Comparison of ENCODE assay signal across 27 cellular contexts in genomic region chr16:23269248-23270091, GRCh38. TPM values are rescaled to one million over a fixed set of nuclear protein-coding genes. Genes with fewer than 3 reads are reported as not detected.
DNase-seq lines count a peak whose midpoint lies in the region; ATAC-seq, FAIRE-seq and TF ChIP-seq lines count a peak whose summit lies in the region.
"Had no signal": no experiment of that assay in that cellular context is flagged by ENCODE, and none has a peak within 500 bp of the region (broad histone marks: within the 10 kb centered on the region; RNA-seq: fewer than 3 reads in every experiment).

No MANE protein-coding gene starts in this region.

- POLR2A ChIA-PET in A549 (lab: Yijun Ruan, JAX), result no interaction called here
- POLR2A ChIA-PET in PC-9 (lab: Charles Lee; ENCODE audit: unreplicated experiment), result no interaction called here

- peaks cover 12% of the 10 kb centered on the region; the same call in 1 of the 2 replicates for H3F3A ChIP-seq in PC-9 (ENCODE audit: insufficient read depth, low read depth)

- TF ChIP-seq CTCF in A549 (IDR thresholded peaks at IDR 0.05), result no peak
- TF ChIP-seq CTCF in PC-9 (conservative IDR thresholded peaks at IDR 0.05), result no peak
- TF ChIP-seq CTCF in stomach (IDR thresholded peaks at IDR 0.05), result no peak

- H3K27ac ChIP-seq in A549, result peak overlapping the region; percentile 8 to 21; a peak in 2 of 6 replicates
- 0 out of 2 replicates have a peak overlapping the region, but pooled peaks have one; percentile 11 for H3K27ac ChIP-seq in PC-9
- no peak overlapping the region for H3K27ac ChIP-seq in stomach
- H3K27ac ChIP-seq: adrenal gland, hepatocyte, right atrium auricular region had no signal

- no TSS peak for BruUV-seq in PC-9 (replicated peaks; lab: Mats Ljungman, UMichigan)

- CTCF ChIA-PET in A549 (lab: Yijun Ruan, JAX) (no interaction called here), PC-9 (lab: Charles Lee) (no interaction called here)

- 73% methylated on average over 6 of the region's 6 CpGs for WGBS in A549 (ENCODE audit: missing lambda C conversion rate)
- WGBS in stomach, 5 donors, result 86 to 90% (median 89%) methylated on average over 6 of the region's 6 CpGs

- no peaks in the 10 kb centered on the region for H3K9me2 ChIP-seq in PC-9 (ENCODE audit: insufficient read depth)

- H3K4me3 ChIP-seq in A549 (no peak overlapping the region), PC-9 (no peak overlapping the region), stomach (no peak overlapping the region)
- H3K4me3 ChIP-seq: adrenal gland, hepatocyte, right atrium auricular region had no signal

- H3K36me3 ChIP-seq in PC-9 (ENCODE audit: low read depth) (no peaks in the 10 kb centered on the region), stomach (no peaks in the 10 kb centered on the region)
- H3K36me3 ChIP-seq: adrenal gland, right atrium auricular region had no signal

- peak overlapping the region; percentile 70 for H2AFZ ChIP-seq in PC-9
- H2AFZ ChIP-seq: hepatocyte had no signal

- no peaks in the 10 kb centered on the region for H4K20me1 ChIP-seq in PC-9 (ENCODE audit: insufficient read depth)

- TF ChIP-seq EP300 in A549 (IDR thresholded peaks at IDR 0.05) (no peak), stomach (IDR thresholded peaks at IDR 0.05) (no peak)

- H3K4me2 ChIP-seq in A549 (no peak overlapping the region), PC-9 (peak overlapping the region; percentile 12; the same call in 1 of the 2 replicates)
- H3K4me2 ChIP-seq: hepatocyte had no signal

- H3K9me3 ChIP-seq in A549 (no peaks in the 10 kb centered on the region), PC-9 (ENCODE audit: insufficient read depth, low read depth) (no peaks in the 10 kb centered on the region), stomach (no peaks in the 10 kb centered on the region)
- H3K9me3 ChIP-seq: adrenal gland, right atrium auricular region had no signal

- H3K27me3 ChIP-seq in PC-9 (ENCODE audit: insufficient read depth, low read depth) (no peaks in the 10 kb centered on the region), stomach (peaks cover 0 to 9% (median 0%) of the 10 kb centered on the region in 3 donors)
- H3K27me3 ChIP-seq: adrenal gland, hepatocyte, right atrium auricular region had no signal

- intact Hi-C loops in PC-9 (cut with micrococcal nuclease; ENCODE audit: unreplicated experiment), result no loop called here
- intact Hi-C loops in stomach (cut with DNase I; ENCODE audit: low total_unique reads), result no loop called here

- FAIRE-seq in A549 (lab: Jason Lieb, UNC), result no peak
- FAIRE-seq: GM12892, RCC 7860 had no signal

- DNase-seq in A549 (ENCODE audit: low read depth in 1 of 2, low spot score in 1 of 2), result peak in 1 of 2 experiments; percentile 20
- DNase-seq in GM04504 (ENCODE audit: low read depth), result peak; percentile 14
- no peak for DNase-seq in PC-9
- DNase-seq in left kidney (ENCODE audit: low read depth, low spot score), result peak; percentile 86
- DNase-seq in epidermal melanocyte (ENCODE audit: insufficient read length, low spot score), result no peak
- DNase-seq in germinal center (ENCODE audit: low spot score), result no peak
- no peak for DNase-seq in stomach
- DNase-seq: activated B cell treated with CpG ODN at 0.5 μM for 24 hours; activated CD4-positive, alpha-beta memory T cell treated with anti-CD3 and anti-CD28 coated beads for 36 hours; activated gamma-delta T cell; adrenal gland; naive B cell; NCI-H1436; NCI-H2171; NCI-H82 had no signal

- no peak for ATAC-seq in A549
- no peak for ATAC-seq in HG03095 (IDR thresholded peaks at IDR 0.05; ENCODE audit: unreplicated experiment)

- H3K4me1 ChIP-seq in A549, result no peaks in the 10 kb centered on the region
- H3K4me1 ChIP-seq in PC-9 (replicated peaks; ENCODE audit: insufficient read depth), result peaks cover 29% of the 10 kb centered on the region
- no peaks in the 10 kb centered on the region for H3K4me1 ChIP-seq in stomach
- H3K4me1 ChIP-seq: adrenal gland, right atrium auricular region had no signal

- TF ChIP-seq POLR2A in A549 (IDR thresholded peaks at IDR 0.05; ENCODE audit: low read length), result no peak
- TF ChIP-seq POLR2A in stomach (IDR thresholded peaks at IDR 0.05), result no peak

- no peak for TF ChIP-seq RAD21 in A549 (conservative IDR thresholded peaks at IDR 0.05 in 1 of 2, IDR thresholded peaks at IDR 0.05 in 1 of 2)

- no peaks in the 10 kb centered on the region for H3K79me2 ChIP-seq in PC-9 (ENCODE audit: low read depth)
- H3K79me2 ChIP-seq: hepatocyte had no signal

TF ChIP-seq in A549, 52 proteins besides CTCF, POLR2A, EP300 and RAD21:
- TF ChIP-seq HOXA7 (CRISPR knock-in tag; IDR thresholded peaks at IDR 0.05) (no peak), CEBPB (IDR thresholded peaks at IDR 0.05) (peak in 1 of 2 experiments; percentile 19; a peak in 1 of 4 replicates)

RNA-seq across cellular contexts. Expression of gene SCNN1B, which starts 32.6 kb away (rescaled TPM):
- polyA plus RNA-seq in A549 (2011; rRNA removed) (0.25 and 0.67 TPM in 2 replicates), A549 (2017; fragmentation: RNase III; extraction: RNeasy Plus Mini Kit Qiagen cat#74134 plus additional on column Dnase treatment) (not detected in 3 replicates), stomach (10 to 100 TPM in 2 of 3 donors, 1 to 10 TPM in 1; 4.1 to 21.3 (median 15.4) TPM)
- 0.32 and 0.45 TPM in 2 replicates for polyA plus RNA-seq in A549 (2012; cell fraction: cytosol; rRNA removed)
- polyA plus RNA-seq in A549 (2012; cell fraction: nucleus; rRNA removed), result 0.59 and 0.76 TPM in 2 replicates
- 1.3 and 1.6 TPM in 2 replicates for polyA minus RNA-seq in A549 (2011; rRNA and poly(A)+ RNA removed)
- total RNA-seq in PC-9 (2021) (0.57 and 0.60 TPM in 2 replicates), stomach (10 to 100 TPM; 13.4 to 97.3 (median 26.8) TPM)
- total RNA-seq: activated B cell treated with CpG ODN at 0.5 μM for 24 hours; activated CD4-positive, alpha-beta memory T cell treated with anti-CD3 and anti-CD28 coated beads for 36 hours; cardiac septum; H4; LHCN-M2; osteocyte; SK-MEL-5; T-helper 2 cell treated with Interferon-gamma antibody and Interleukin-4, amounts not matched to agents 100 ng/mL and 5 ng/mL, for 36 hours had no signal
- polyA plus RNA-seq: CD14-positive monocyte had no signal

Comparison
In these comparisons a context has a peak if more than half of its experiments do, and no peak if none do; other contexts are left out.
1. DNase-seq: peak in GM04504 (single experiment) and left kidney (single experiment); none in PC-9 (0 of 2), epidermal melanocyte (single experiment), germinal center (single experiment) and stomach (single experiment).
2. H3K27ac ChIP-seq: peak in A549 (2 of 2) and PC-9 (single experiment); none in stomach (0 of 5).